In genomic region chr17:66748578-66748977, GRCh38 we compare ENCODE assay signal across 25 cellular contexts.
"Had no signal": no experiment of that assay in that cellular context is flagged by ENCODE, and none has a peak within 500 bp of the region (broad histone marks: within the 10 kb centered on the region; RNA-seq: fewer than 3 reads in every experiment).

No MANE protein-coding gene starts in this region.

- H3K4me2 ChIP-seq: smooth muscle cell had no signal

- DNase-seq: activated CD4-positive, alpha-beta T cell treated with anti-CD3 and anti-CD28 coated beads for 4 hours; activated CD4-positive, alpha-beta T cell treated with anti-CD3 and anti-CD28 coated beads, Interleukin-2, amount 50 U/mL, for 48 hours; activated CD4-positive, CD25-positive, alpha-beta regulatory T cell; activated CD8-positive, alpha-beta memory T cell treated with anti-CD3 and anti-CD28 coated beads, Interleukin-2, amount 50 U/mL, for 48 hours; anterior cingulate cortex; caudate nucleus; effector CD4-positive, alpha-beta T cell; heart right ventricle; left colon; nephron progenitor cell; occipital lobe; stimulated activated CD4-positive, alpha-beta T cell treated with anti-CD3 and anti-CD28 coated beads, Interleukin-15, amount 100 ng/mL, for 24 hours; stimulated activated CD4-positive, alpha-beta T cell treated with anti-CD3 and anti-CD28 coated beads, Interleukin-2, amount 100 ng/mL, for 48 hours; stimulated activated CD8-positive, alpha-beta memory T cell treated with anti-CD3 and anti-CD28 coated beads, Interleukin-4, amount 100 ng/mL, for 48 hours; stimulated activated naive B cell treated with anti-CD40 and anti-IgM and Interleukin-4, amounts not matched to agents 10 μg/mL and 1 μg/mL and 100 μg/mL, for 72 hours; transverse colon had no signal

- H3K9me3 ChIP-seq: heart right ventricle, transverse colon, vagina had no signal

- H3K4me1 Mint-ChIP-seq: memory B cell; stimulated activated naive B cell treated with anti-CD40 and anti-IgM and Interleukin-4, amounts not matched to agents 10 μg/mL and 1 μg/mL and 100 μg/mL, for 72 hours had no signal

- H3K4me3 ChIP-seq: heart right ventricle, smooth muscle cell, transverse colon, vagina had no signal

- H3K36me3 ChIP-seq: vagina had no signal

- H3K9me3 Mint-ChIP-seq: activated T-helper 1 cell treated with anti-CD3 and anti-CD28 coated beads, Interleukin-12 subunit alpha, Interleukin-12 subunit beta, Interleukin-2, Interleukin-4 antibody, amounts not matched to agents 30 ng/mL and 10 ng/mL and 1 ng/mL, durations not matched to agents 14 hours and 24 hours and 36 hours; dendritic cell treated with granulocyte-macrophage colony-stimulating factor and Interleukin-4, amounts not matched to agents 40 ng/mL and 50 ng/mL, for 4 days; memory B cell; nephron progenitor cell; stimulated activated naive B cell treated with anti-CD40 and anti-IgM and Interleukin-4, amounts not matched to agents 10 μg/mL and 1 μg/mL and 100 μg/mL, for 72 hours had no signal

- FAIRE-seq: endometrium, frontal cortex, keratinocyte had no signal

- H3K4me3 Mint-ChIP-seq: activated T-helper 1 cell treated with anti-CD3 and anti-CD28 coated beads, Interleukin-12 subunit alpha, Interleukin-12 subunit beta, Interleukin-2, Interleukin-4 antibody, amounts not matched to agents 30 ng/mL and 10 ng/mL and 1 ng/mL, durations not matched to agents 14 hours and 24 hours and 36 hours; dendritic cell treated with granulocyte-macrophage colony-stimulating factor and Interleukin-4, amounts not matched to agents 40 ng/mL and 50 ng/mL, for 4 days; memory B cell; nephron progenitor cell; stimulated activated naive B cell treated with anti-CD40 and anti-IgM and Interleukin-4, amounts not matched to agents 10 μg/mL and 1 μg/mL and 100 μg/mL, for 72 hours had no signal

- H3K36me3 Mint-ChIP-seq: memory B cell; stimulated activated naive B cell treated with anti-CD40 and anti-IgM and Interleukin-4, amounts not matched to agents 10 μg/mL and 1 μg/mL and 100 μg/mL, for 72 hours had no signal

- H3K4me1 ChIP-seq: transverse colon, vagina had no signal

- H3K27me3 Mint-ChIP-seq: dendritic cell treated with granulocyte-macrophage colony-stimulating factor and Interleukin-4, amounts not matched to agents 40 ng/mL and 50 ng/mL, for 4 days; stimulated activated naive B cell treated with anti-CD40 and anti-IgM and Interleukin-4, amounts not matched to agents 10 μg/mL and 1 μg/mL and 100 μg/mL, for 72 hours had no signal

- H3K27ac ChIP-seq: heart right ventricle, transverse colon, vagina had no signal

- H3K27ac Mint-ChIP-seq: activated T-helper 1 cell treated with anti-CD3 and anti-CD28 coated beads, Interleukin-12 subunit alpha, Interleukin-12 subunit beta, Interleukin-2, Interleukin-4 antibody, amounts not matched to agents 30 ng/mL and 10 ng/mL and 1 ng/mL, durations not matched to agents 14 hours and 24 hours and 36 hours; dendritic cell treated with granulocyte-macrophage colony-stimulating factor and Interleukin-4, amounts not matched to agents 40 ng/mL and 50 ng/mL, for 4 days; memory B cell; nephron progenitor cell; stimulated activated naive B cell treated with anti-CD40 and anti-IgM and Interleukin-4, amounts not matched to agents 10 μg/mL and 1 μg/mL and 100 μg/mL, for 72 hours had no signal

- H3K27me3 ChIP-seq: brain microvascular endothelial cell, heart right ventricle, transverse colon, vagina had no signal
